In the genomic region with DNA sequence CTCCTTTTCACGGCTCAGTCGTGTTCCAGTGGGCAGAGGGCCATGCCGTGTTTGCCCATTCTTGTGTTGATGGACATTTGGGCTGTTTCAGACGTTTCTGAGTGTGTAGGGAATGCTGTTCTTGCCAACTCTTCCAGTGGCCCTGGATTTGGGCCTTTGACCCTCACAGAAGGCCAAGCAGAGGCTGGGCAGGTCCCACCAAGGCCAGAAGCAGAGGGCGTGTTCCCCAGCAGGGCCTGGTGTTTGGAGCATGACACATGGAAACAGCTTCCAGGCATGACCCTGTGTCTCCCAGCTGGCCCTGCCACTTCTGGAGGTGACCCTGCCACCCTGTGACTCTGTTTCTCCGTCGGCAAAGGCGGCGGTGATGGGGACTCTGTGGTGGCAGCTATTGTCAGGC, we compare ENCODE assay signal across 29 cellular contexts. TPM values are rescaled to one million over a fixed set of nuclear protein-coding genes. Genes with fewer than 3 reads are reported as not detected.
"Had no signal": no experiment of that assay in that cellular context is flagged by ENCODE, and none has a peak within 500 bp of the region (broad histone marks: within the 10 kb centered on the region; RNA-seq: fewer than 3 reads in every experiment).

No MANE protein-coding gene starts in this region.

- H3K27ac Mint-ChIP-seq: dendritic cell treated with granulocyte-macrophage colony-stimulating factor and Interleukin-4, amounts not matched to agents 40 ng/mL and 50 ng/mL, for 4 days; memory B cell; natural killer cell; progenitor cell of endocrine pancreas; type B pancreatic cell had no signal

- H3K4me1 ChIP-seq: foreskin keratinocyte, parathyroid adenoma had no signal

- H3K4me3 ChIP-seq: colonic mucosa, esophagus muscularis mucosa, gastroesophageal sphincter, heart left ventricle, hepatocyte, lung, right lobe of liver, smooth muscle cell, testis, tibial artery had no signal

- H3K4me3 Mint-ChIP-seq: dendritic cell treated with granulocyte-macrophage colony-stimulating factor and Interleukin-4, amounts not matched to agents 40 ng/mL and 50 ng/mL, for 4 days; memory B cell; natural killer cell; type B pancreatic cell had no signal

- H3K27ac ChIP-seq: colonic mucosa, esophagus muscularis mucosa, foreskin keratinocyte, gastroesophageal sphincter, heart left ventricle, hepatocyte, parathyroid adenoma, right lobe of liver, testis, tibial artery had no signal

- H3K27me3 ChIP-seq: right lobe of liver, testis had no signal

- H3K9me3 ChIP-seq: colonic mucosa, esophagus muscularis mucosa, gastroesophageal sphincter, heart left ventricle, right lobe of liver, testis, tibial artery had no signal

- H3K36me3 Mint-ChIP-seq: natural killer cell, type B pancreatic cell had no signal

- H2AFZ ChIP-seq: hepatocyte, parathyroid adenoma had no signal

- H3K9ac ChIP-seq: parathyroid adenoma had no signal

- H3K9me3 Mint-ChIP-seq: dendritic cell treated with granulocyte-macrophage colony-stimulating factor and Interleukin-4, amounts not matched to agents 40 ng/mL and 50 ng/mL, for 4 days; memory B cell; natural killer cell; type B pancreatic cell had no signal

- FAIRE-seq: endothelial cell of umbilical vein, kidney had no signal

- H3K4me1 Mint-ChIP-seq: natural killer cell had no signal

- H3K36me3 ChIP-seq: colonic mucosa, esophagus muscularis mucosa, gastroesophageal sphincter, heart left ventricle, right lobe of liver, tibial artery had no signal

- H3K79me2 ChIP-seq: hepatocyte, parathyroid adenoma had no signal

- H3K4me2 ChIP-seq: hepatocyte, smooth muscle cell had no signal

- DNase-seq: colonic mucosa; effector memory CD4-positive, alpha-beta T cell; foreskin keratinocyte; heart left ventricle; kidney; natural killer cell; right lobe of liver; stimulated activated CD4-positive, alpha-beta T cell treated with anti-CD3 and anti-CD28 coated beads, Interleukin-12 subunit alpha, Interleukin-12 subunit beta, amount 100 ng/mL, for 4 hours; stimulated activated CD4-positive, alpha-beta T cell treated with anti-CD3 and anti-CD28 coated beads, Interleukin-1b, Interleukin-23, amount 100 ng/mL, for 48 hours; stimulated activated CD4-positive, alpha-beta T cell treated with anti-CD3 and anti-CD28 coated beads, Interleukin-4, amount 100 ng/mL, for 1 hour; stimulated activated CD8-positive, alpha-beta memory T cell treated with anti-CD3 and anti-CD28 coated beads, Interleukin-4, amount 100 ng/mL, for 48 hours; stimulated activated naive CD4-positive, alpha-beta T cell; substantia nigra; testis; tibial artery had no signal

RNA-seq across cellular contexts. Expression of a gene that starts 35.9 kb away (rescaled TPM):
- total RNA-seq: esophagus muscularis mucosa, foreskin keratinocyte, gastroesophageal sphincter, heart left ventricle, kidney, mononuclear cell, natural killer cell, osteoblast had no signal
- polyA plus RNA-seq: fibroblast of lung, foreskin keratinocyte, heart left ventricle, lung had no signal
